In the genomic region with DNA sequence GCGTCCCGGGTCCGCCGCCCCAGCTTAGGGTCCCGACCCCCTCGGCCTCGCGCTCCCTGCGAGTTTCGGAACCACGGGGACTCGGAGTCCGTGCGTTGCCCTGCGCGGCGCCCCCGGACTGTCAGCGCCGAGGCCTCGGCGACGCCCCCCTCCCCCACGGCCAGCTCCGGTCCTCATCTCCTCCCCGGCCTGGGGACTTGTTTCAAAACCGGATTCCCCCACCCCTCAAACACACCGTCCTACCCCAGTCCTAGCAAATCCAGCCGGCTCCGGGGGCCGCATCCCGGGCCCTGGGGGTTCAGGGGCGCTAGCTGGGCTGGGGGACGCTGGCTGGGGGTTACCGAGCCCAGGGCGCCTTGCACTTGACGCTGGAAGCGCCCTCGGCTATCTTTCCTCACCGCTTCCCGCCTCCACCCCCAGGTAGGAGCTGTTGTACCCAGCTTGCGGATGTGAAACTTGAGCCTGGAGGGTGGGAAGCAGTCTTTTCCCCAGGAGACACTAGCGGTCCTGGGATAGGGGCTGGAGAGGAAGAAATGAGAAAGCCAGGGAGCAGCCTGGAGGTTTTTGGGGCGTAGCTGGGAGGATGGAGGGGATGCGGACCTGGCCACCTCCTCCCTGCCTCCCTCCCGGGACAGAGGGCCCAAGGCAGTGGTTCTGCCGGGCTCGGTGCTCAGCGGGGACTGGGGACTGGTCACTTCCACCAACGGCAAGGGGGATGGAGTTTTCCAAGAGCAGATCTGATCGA, we compare ENCODE assay signal across 9 cellular contexts. TPM values are rescaled to one million over a fixed set of nuclear protein-coding genes. Genes with fewer than 3 reads are reported as not detected.
A peak's percentile ranks its signal among the peaks of the same experiment; 100 is the strongest.
DNase-seq lines count a peak whose midpoint lies in the region; ATAC-seq and TF ChIP-seq lines count a peak whose summit lies in the region.
"Had no signal": no experiment of that assay in that cellular context is flagged by ENCODE, and none has a peak within 500 bp of the region (broad histone marks: within the 10 kb centered on the region; RNA-seq: fewer than 3 reads in every experiment).

No MANE protein-coding gene starts in this region.

- TF ChIP-seq CTCF in mammary epithelial cell (conservative IDR thresholded peaks at IDR 0.05 in 1 of 2, IDR thresholded peaks at IDR 0.05 in 1 of 2; ENCODE audit: extremely low read depth in 1 of 2, insufficient read depth in 1 of 2, low read depth in 1 of 2, low read length in 2 of 2): no peak
- no peak for TF ChIP-seq CTCF in lower leg skin (IDR thresholded peaks at IDR 0.05)
- no peak for TF ChIP-seq CTCF in tibial artery (IDR thresholded peaks at IDR 0.05)
- no peak for TF ChIP-seq CTCF in activated CD8-positive, alpha-beta T cell treated with anti-CD3 and anti-CD28 coated beads for 36 hours (IDR thresholded peaks at IDR 0.05)

- H3K9me3 Mint-ChIP-seq in activated CD8-positive, alpha-beta T cell treated with anti-CD3 and anti-CD28 coated beads for 36 hours: no peaks in the 10 kb centered on the region

- H3K27me3 Mint-ChIP-seq in activated CD8-positive, alpha-beta T cell treated with anti-CD3 and anti-CD28 coated beads for 36 hours: peaks cover 42% of the 10 kb centered on the region

- POLR2A ChIA-PET in activated CD8-positive, alpha-beta T cell treated with anti-CD3 and anti-CD28 coated beads for 36 hours (lab: Charles Lee): no interaction called here

- peaks cover 22% of the 10 kb centered on the region for H3K4me1 ChIP-seq in mammary epithelial cell (ENCODE audit: insufficient read depth, low read length)
- peaks cover 0 to 33% (median 26%) of the 10 kb centered on the region in 4 donors for H3K4me1 ChIP-seq in tibial artery

- no peak for ATAC-seq in activated CD8-positive, alpha-beta T cell treated with anti-CD3 and anti-CD28 coated beads for 36 hours
- no peak for ATAC-seq in HG02678 (IDR thresholded peaks at IDR 0.05; ENCODE audit: unreplicated experiment)

- intact Hi-C loops in mammary epithelial cell (cut with micrococcal nuclease): no loop called here
- intact Hi-C loops in lower leg skin (cut with DNase I; ENCODE audit: low total_unique reads): no loop called here
- intact Hi-C loops in tibial artery (cut with DNase I; ENCODE audit: low total_unique reads): no loop called here
- intact Hi-C loops in activated CD8-positive, alpha-beta T cell treated with anti-CD3 and anti-CD28 coated beads for 36 hours (cut with micrococcal nuclease): no loop called here

- WGBS in mammary epithelial cell (ENCODE audit: low coverage, missing lambda C conversion rate): 68% methylated on average over 5 of the region's 51 CpGs
- 8 to 14% methylated on average over 38 to 49 of the region's 51 CpGs for WGBS in lower leg skin, 2 donors

- peaks cover 5% of the 10 kb centered on the region for H3K4me1 Mint-ChIP-seq in activated CD8-positive, alpha-beta T cell treated with anti-CD3 and anti-CD28 coated beads for 36 hours (ENCODE audit: low read depth)

- in situ Hi-C loops in mammary epithelial cell (cut with MboI; ENCODE audit: low sequenced_read_pairs in 2 of 2): no loop called here

- H3K4me2 ChIP-seq in mammary epithelial cell (ENCODE audit: insufficient read depth, low read depth, low read length): peak overlapping the region; percentile 98

- BruUV-seq in mammary epithelial cell (replicated peaks; lab: Mats Ljungman, UMichigan): no TSS peak

- H3K27ac Mint-ChIP-seq in activated CD8-positive, alpha-beta T cell treated with anti-CD3 and anti-CD28 coated beads for 36 hours: no peak overlapping the region

- H3K36me3 Mint-ChIP-seq in activated CD8-positive, alpha-beta T cell treated with anti-CD3 and anti-CD28 coated beads for 36 hours (ENCODE audit: low read depth): no peaks in the 10 kb centered on the region

- no peak for TF ChIP-seq POLR2A in lower leg skin (IDR thresholded peaks at IDR 0.05)

- peak overlapping the region; percentile 55 to 72 (median 69) for H3K4me3 ChIP-seq in mammary epithelial cell (replicated peaks in 1 of 3; ENCODE audit: insufficient read depth in 1 of 3, low read depth in 2 of 3, low read length in 3 of 3)
- peak overlapping the region; percentile 52 for H3K4me3 ChIP-seq in lower leg skin (ENCODE audit: low read depth, poor library complexity, severe bottlenecking)
- H3K4me3 ChIP-seq in tibial artery: peak overlapping the region; percentile 61 to 70

- DNase-seq in NCI-H1417 (lab: John Stamatoyannopoulos, UW) (peak in 2 of 3 experiments; percentile 26 to 32), NCI-H1417 treated with DMSO at 0.1 percent for 48 hours (lab: John Stamatoyannopoulos, UW) (no peak), mammary epithelial cell (peak; percentile 34), lower leg skin (ENCODE audit: low spot score in 2 of 2) (no peak), tibial artery (peak in 1 of 2 donors; percentile 64), pons (ENCODE audit: low spot score) (no peak)
- no peak for DNase-seq in activated CD8-positive, alpha-beta T cell treated with anti-CD3 and anti-CD28 coated beads for 36 hours
- DNase-seq: activated CD8-positive, alpha-beta memory T cell treated with anti-CD3 and anti-CD28 coated beads, Interleukin-2, amount 50 U/mL, for 48 hours had no signal

- H3K4me3 Mint-ChIP-seq in activated CD8-positive, alpha-beta T cell treated with anti-CD3 and anti-CD28 coated beads for 36 hours: no peak overlapping the region

- CTCF ChIA-PET in mammary epithelial cell (lab: Charles Lee; ENCODE audit: low non-redundant PET): no interaction called here
- CTCF ChIA-PET in activated CD8-positive, alpha-beta T cell treated with anti-CD3 and anti-CD28 coated beads for 36 hours (lab: Charles Lee): interaction anchor here (1.0 kb wide), 1 partner anchor 51 kb away, joined by 4 read pairs; no protein-coding TSS in a partner anchor

- no peaks in the 10 kb centered on the region for H4K20me1 ChIP-seq in mammary epithelial cell (ENCODE audit: insufficient read depth, low read length)

- H3K9me3 ChIP-seq in mammary epithelial cell (replicated peaks; ENCODE audit: insufficient read depth, low read length) (no peaks in the 10 kb centered on the region), tibial artery (no peaks in the 10 kb centered on the region)

- H3K27me3 ChIP-seq in mammary epithelial cell (ENCODE audit: insufficient read depth, low read length) (no peaks in the 10 kb centered on the region), tibial artery (peaks cover 0 to 37% of the 10 kb centered on the region in 2 donors)

- dilution Hi-C loops in mammary epithelial cell (cut with HindIII; ENCODE audit: low sequenced_read_pairs): no loop called here

- peak overlapping the region; percentile 74 for H3K9ac ChIP-seq in mammary epithelial cell (ENCODE audit: insufficient read depth, low read length)

- H3K36me3 ChIP-seq in mammary epithelial cell (ENCODE audit: insufficient read depth, low read length) (no peaks in the 10 kb centered on the region), tibial artery (no peaks in the 10 kb centered on the region)

- peaks cover 44% of the 10 kb centered on the region for H3K79me2 ChIP-seq in mammary epithelial cell (ENCODE audit: insufficient read depth, low read length)

- H3K27ac ChIP-seq in mammary epithelial cell (ENCODE audit: insufficient read depth, low read depth, low read length): peak overlapping the region; percentile 22
- H3K27ac ChIP-seq in tibial artery: peak overlapping the region; percentile 67 to 78

- peak overlapping the region; percentile 89 for H2AFZ ChIP-seq in mammary epithelial cell (ENCODE audit: low read depth, low read length)

RNA-seq across cellular contexts. Expression of gene FBLN1, which starts 0.6 kb away (rescaled TPM):
- total RNA-seq in mammary epithelial cell (100 to 1,000 TPM; 130 to 173 TPM), lower leg skin (100 to 1,000 TPM; 114 to 414 (median 163) TPM)
- polyA plus RNA-seq in mammary epithelial cell: 66.8 TPM
- 49.2 TPM for polyA minus RNA-seq in mammary epithelial cell
- total RNA-seq in activated CD8-positive, alpha-beta T cell treated with anti-CD3 and anti-CD28 coated beads for 36 hours: under 1 TPM in 1 of 2 experiments, not detected in 1; 0.56 TPM

Comparison
In these comparisons a context has a peak if more than half of its experiments do, and no peak if none do; other contexts are left out.
1. DNase-seq: peak in NCI-H1417 (2 of 3) and mammary epithelial cell (single experiment); none in NCI-H1417 treated with DMSO at 0.1 percent for 48 hours (single experiment), lower leg skin (0 of 2), activated CD8-positive, alpha-beta T cell treated with anti-CD3 and anti-CD28 coated beads for 36 hours (single experiment) and pons (single experiment).
2. RNA of gene FBLN1, which starts 0.6 kb away (total RNA-seq): 114 to 414 TPM in lower leg skin and 130 to 173 TPM in mammary epithelial cell; 0.56 TPM in activated CD8-positive, alpha-beta T cell treated with anti-CD3 and anti-CD28 coated beads for 36 hours; every median in the first group is over 10 times any median in the second.
3. Peak in every context shown above with its lines, with median percentiles within 50 percentile points of each other: H3K4me3 ChIP-seq.